In genomic region chr16:12649356-12649755, GRCh38 we compare ENCODE assay signal across 11 cellular contexts.
"Had no signal": no experiment of that assay in that cellular context is flagged by ENCODE, and none has a peak within 500 bp of the region (broad histone marks: within the 10 kb centered on the region; RNA-seq: fewer than 3 reads in every experiment).

No MANE protein-coding gene starts in this region.

- H3K27ac ChIP-seq: GM23248 had no signal

- H3K4me2 ChIP-seq: GM23338 had no signal

- H3K4me3 ChIP-seq: GM23248, GM23338, HAP-1 had no signal

- H3K36me3 ChIP-seq: HAP-1 had no signal

- FAIRE-seq: H1, H54 had no signal

- DNase-seq: GM23248, GOT3, H7, H9, HCEC 1CT, HFFc6 had no signal

- H2AFZ ChIP-seq: GM23248, GM23338 had no signal

- H3K4me1 ChIP-seq: HAP-1 had no signal

- ATAC-seq: GM23338, HCT116 had no signal

- H3K9ac ChIP-seq: GM23248 had no signal
